Comparison of ENCODE assay signal across 21 cellular contexts in the genomic region with DNA sequence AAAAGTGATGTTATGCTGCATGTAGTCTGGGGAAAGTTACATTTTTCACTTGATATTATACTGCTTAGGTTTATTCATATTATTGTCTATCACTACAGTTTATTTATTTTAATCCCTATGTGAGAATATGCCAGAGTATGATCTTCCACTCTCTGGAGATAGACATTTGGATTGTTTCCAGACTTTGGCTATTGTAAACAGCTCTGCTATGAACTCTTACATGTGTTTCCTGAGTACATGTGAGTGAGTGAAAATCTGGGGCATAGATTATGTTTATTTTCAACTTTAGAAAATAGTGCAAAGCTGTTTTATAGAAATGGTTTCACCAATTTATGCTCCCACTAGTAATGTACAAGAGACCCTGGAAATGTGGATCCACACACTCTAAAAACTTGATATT.
"Had no signal": no experiment of that assay in that cellular context is flagged by ENCODE, and none has a peak within 500 bp of the region (broad histone marks: within the 10 kb centered on the region; RNA-seq: fewer than 3 reads in every experiment).

No MANE protein-coding gene starts in this region.

- H3K4me3 Mint-ChIP-seq: activated CD4-positive, alpha-beta memory T cell treated with anti-CD3 and anti-CD28 coated beads, Interleukin-2, amount 10 ng/mL, durations not matched to agents 7 days and 5 days; activated naive CD8-positive, alpha-beta T cell; activated T-cell treated with anti-CD3 and anti-CD28 coated beads, Interleukin-2, amount 50 U/mL, for 4 hours; central memory CD8-positive, alpha-beta T cell; natural killer cell treated with Interleukin-12 subunit alpha and Interleukin-12 subunit beta and Interleukin-15 and Interleukin-18, amount 100 ng/mL, for 72 hours; stimulated activated naive CD8-positive, alpha-beta T cell treated with anti-CD3 and anti-CD28 coated beads, Interleukin-15, Interleukin-2, amounts not matched to agents 100 ng/mL and 50 ng/mL, for 24 hours; T-helper 1 cell treated with Interleukin-12 subunit alpha and Interleukin-12 subunit beta and Interleukin-4 antibody, amounts not matched to agents 30 μg/mL and 1 μg/mL, for 36 hours; type B pancreatic cell; WTC11 had no signal

- H3K9me3 Mint-ChIP-seq: activated T-cell treated with anti-CD3 and anti-CD28 coated beads, Interleukin-2, amount 50 U/mL, for 4 hours; central memory CD8-positive, alpha-beta T cell; natural killer cell treated with Interleukin-12 subunit alpha and Interleukin-12 subunit beta and Interleukin-15 and Interleukin-18, amount 100 ng/mL, for 72 hours had no signal

- ATAC-seq: activated T-cell treated with anti-CD3 and anti-CD28 coated beads, Interleukin-2, amount 50 U/mL, for 4 hours; body of pancreas; natural killer cell treated with Interleukin-12 subunit alpha and Interleukin-12 subunit beta and Interleukin-15 and Interleukin-18, amount 100 ng/mL, for 72 hours; sciatic nerve; WTC11 had no signal

- H3K27me3 Mint-ChIP-seq: activated naive CD8-positive, alpha-beta T cell; central memory CD8-positive, alpha-beta T cell; type B pancreatic cell had no signal

- H3K27ac ChIP-seq: body of pancreas, epithelial cell of prostate had no signal

- FAIRE-seq: frontal cortex, TTC549 had no signal

- H3K4me1 ChIP-seq: body of pancreas had no signal

- DNase-seq: activated CD4-positive, alpha-beta memory T cell treated with anti-CD3 and anti-CD28 coated beads, Interleukin-2, amount 10 ng/mL, durations not matched to agents 7 days and 5 days; activated CD4-positive, alpha-beta T cell treated with anti-CD3 and anti-CD28 coated beads for 4 hours; activated effector memory CD4-positive, alpha-beta T cell treated with anti-CD3 and anti-CD28 coated beads, Interleukin-2, amount 50 U/mL, for 16 hours; activated T-cell treated with anti-CD3 and anti-CD28 coated beads, Interleukin-2, amount 50 U/mL, for 4 hours; amygdala; body of pancreas; cortex of kidney; effector memory CD4-positive, alpha-beta T cell; head of caudate nucleus; nucleus accumbens had no signal

- H3K36me3 Mint-ChIP-seq: activated naive CD8-positive, alpha-beta T cell; natural killer cell treated with Interleukin-12 subunit alpha and Interleukin-12 subunit beta and Interleukin-15 and Interleukin-18, amount 100 ng/mL, for 72 hours; type B pancreatic cell had no signal

- H3K27ac Mint-ChIP-seq: activated CD4-positive, alpha-beta memory T cell treated with anti-CD3 and anti-CD28 coated beads, Interleukin-2, amount 10 ng/mL, durations not matched to agents 7 days and 5 days; activated naive CD8-positive, alpha-beta T cell; natural killer cell treated with Interleukin-12 subunit alpha and Interleukin-12 subunit beta and Interleukin-15 and Interleukin-18, amount 100 ng/mL, for 72 hours; stimulated activated naive CD8-positive, alpha-beta T cell treated with anti-CD3 and anti-CD28 coated beads, Interleukin-15, Interleukin-2, amounts not matched to agents 100 ng/mL and 50 ng/mL, for 24 hours; T-helper 1 cell treated with Interleukin-12 subunit alpha and Interleukin-12 subunit beta and Interleukin-4 antibody, amounts not matched to agents 30 μg/mL and 1 μg/mL, for 36 hours; type B pancreatic cell; WTC11 had no signal

- H3K27me3 ChIP-seq: body of pancreas had no signal

- H3K9me3 ChIP-seq: body of pancreas had no signal

- H3K4me1 Mint-ChIP-seq: central memory CD8-positive, alpha-beta T cell had no signal

- H3K4me3 ChIP-seq: body of pancreas had no signal
